Comparison of ENCODE assay signal across 11 cellular contexts in genomic region chrX:109782994-109783711, GRCh38. TPM values are rescaled to one million over a fixed set of nuclear protein-coding genes. Genes with fewer than 3 reads are reported as not detected.
A peak's percentile ranks its signal among the peaks of the same experiment; 100 is the strongest.
DNase-seq lines count a peak whose midpoint lies in the region; ATAC-seq and TF ChIP-seq lines count a peak whose summit lies in the region.
"Had no signal": no experiment of that assay in that cellular context is flagged by ENCODE, and none has a peak within 500 bp of the region (broad histone marks: within the 10 kb centered on the region; RNA-seq: fewer than 3 reads in every experiment).

No MANE protein-coding gene starts in this region.

- H3K4me3 Mint-ChIP-seq in CD8-positive, alpha-beta T cell: peak overlapping the region; percentile 64
- H3K4me3 Mint-ChIP-seq in activated T-cell treated with anti-CD3 and anti-CD28 coated beads, Interleukin-2, amount 50 U/mL, for 72 hours: peak overlapping the region; percentile 60 to 72
- H3K4me3 Mint-ChIP-seq: activated B cell treated with CpG ODN at 0.5 μM for 24 hours had no signal

- no peak overlapping the region for H3K27ac ChIP-seq in CD8-positive, alpha-beta T cell (ENCODE audit: low read depth, low read length)
- H3K27ac ChIP-seq: epithelial cell of prostate had no signal

- H3K27me3 ChIP-seq in CD8-positive, alpha-beta T cell (ENCODE audit: insufficient read depth, low read length): no peaks in the 10 kb centered on the region

- no peak for TF ChIP-seq CTCF in CD8-positive, alpha-beta T cell (IDR thresholded peaks at IDR 0.05)

- POLR2A ChIA-PET in CD8-positive, alpha-beta T cell (lab: Charles Lee): no interaction called here

- no peak for DNase-seq in CD8-positive, alpha-beta T cell
- DNase-seq in activated T-cell treated with anti-CD3 and anti-CD28 coated beads, Interleukin-2, amount 50 U/mL, for 72 hours: peak; percentile 2 to 18
- DNase-seq in OCI-M2 (lab: John Stamatoyannopoulos, UW; ENCODE audit: unreplicated experiment) (no peak), globus pallidus (ENCODE audit: low spot score) (no peak), hippocampal formation (lab: John Stamatoyannopoulos, UW) (no peak), putamen (ENCODE audit: low spot score) (no peak)
- DNase-seq: activated B cell treated with CpG ODN at 0.5 μM for 24 hours; stimulated activated naive CD4-positive, alpha-beta T cell treated with Interleukin-2 at 50 U/mL for 16 hours had no signal

- no peaks in the 10 kb centered on the region for H3K9me3 ChIP-seq in CD8-positive, alpha-beta T cell (ENCODE audit: low read length)

- H3K9me3 Mint-ChIP-seq in CD8-positive, alpha-beta T cell: no peaks in the 10 kb centered on the region
- no peaks in the 10 kb centered on the region for H3K9me3 Mint-ChIP-seq in activated T-cell treated with anti-CD3 and anti-CD28 coated beads, Interleukin-2, amount 50 U/mL, for 72 hours
- H3K9me3 Mint-ChIP-seq: activated B cell treated with CpG ODN at 0.5 μM for 24 hours had no signal

- ATAC-seq in CD8-positive, alpha-beta T cell: no peak
- peak; percentile 78 for ATAC-seq in GM19043 (IDR thresholded peaks at IDR 0.05; ENCODE audit: low read depth, unreplicated experiment)
- peak; percentile 78 for ATAC-seq in HG03039 (IDR thresholded peaks at IDR 0.05; ENCODE audit: unreplicated experiment)
- ATAC-seq in activated T-cell treated with anti-CD3 and anti-CD28 coated beads, Interleukin-2, amount 50 U/mL, for 72 hours (replicated peaks in 1 of 2): peak; percentile 72 to 81

- no peaks in the 10 kb centered on the region for H3K36me3 ChIP-seq in CD8-positive, alpha-beta T cell (ENCODE audit: insufficient read depth, low read length)

- H3K4me1 ChIP-seq in CD8-positive, alpha-beta T cell (ENCODE audit: insufficient read depth, low read length): no peaks in the 10 kb centered on the region

- no peak overlapping the region for H3K4me3 ChIP-seq in CD8-positive, alpha-beta T cell (ENCODE audit: low read depth, low read length)

- H3K27ac Mint-ChIP-seq in CD8-positive, alpha-beta T cell: no peak overlapping the region
- peak overlapping the region; percentile 85 for H3K27ac Mint-ChIP-seq in activated T-cell treated with anti-CD3 and anti-CD28 coated beads, Interleukin-2, amount 50 U/mL, for 72 hours
- H3K27ac Mint-ChIP-seq: activated B cell treated with CpG ODN at 0.5 μM for 24 hours had no signal

- no peaks in the 10 kb centered on the region for H3K27me3 Mint-ChIP-seq in CD8-positive, alpha-beta T cell (ENCODE audit: low read depth)
- no peaks in the 10 kb centered on the region for H3K27me3 Mint-ChIP-seq in activated T-cell treated with anti-CD3 and anti-CD28 coated beads, Interleukin-2, amount 50 U/mL, for 72 hours (ENCODE audit: low read depth)
- H3K27me3 Mint-ChIP-seq: activated B cell treated with CpG ODN at 0.5 μM for 24 hours had no signal

- intact Hi-C loops in CD8-positive, alpha-beta T cell (cut with DNase I, micrococcal nuclease): no loop called here

- peaks cover 3% of the 10 kb centered on the region for H3K4me1 Mint-ChIP-seq in CD8-positive, alpha-beta T cell (ENCODE audit: low read depth)
- peaks cover 16% of the 10 kb centered on the region for H3K4me1 Mint-ChIP-seq in activated T-cell treated with anti-CD3 and anti-CD28 coated beads, Interleukin-2, amount 50 U/mL, for 72 hours (ENCODE audit: low read depth)

- H3K36me3 Mint-ChIP-seq in CD8-positive, alpha-beta T cell: no peaks in the 10 kb centered on the region
- no peaks in the 10 kb centered on the region for H3K36me3 Mint-ChIP-seq in activated T-cell treated with anti-CD3 and anti-CD28 coated beads, Interleukin-2, amount 50 U/mL, for 72 hours (ENCODE audit: insufficient read depth in 2 of 2)

- CTCF ChIA-PET in CD8-positive, alpha-beta T cell (lab: Charles Lee): no interaction called here

RNA-seq across cellular contexts. Expression of gene ACSL4, which starts 50.1 kb away (rescaled TPM):
- 10 to 100 TPM; 17.2 to 18.6 TPM for total RNA-seq in CD8-positive, alpha-beta T cell
- total RNA-seq in activated T-cell treated with anti-CD3 and anti-CD28 coated beads, Interleukin-2, amount 50 U/mL, for 72 hours: 10 to 100 TPM; 44.3 to 48.1 TPM

Comparison
In these comparisons a context has a peak if more than half of its experiments do, and no peak if none do; other contexts are left out.
1. DNase-seq: peak in activated T-cell treated with anti-CD3 and anti-CD28 coated beads, Interleukin-2, amount 50 U/mL, for 72 hours (2 of 2); none in CD8-positive, alpha-beta T cell (0 of 7), OCI-M2 (single experiment), globus pallidus (single experiment), hippocampal formation (0 of 2) and putamen (single experiment).